ENCODE assay signal across 9 cellular contexts in genomic region chrX:151680805-151681204, GRCh38. TPM values are rescaled to one million over a fixed set of nuclear protein-coding genes. Genes with fewer than 3 reads are reported as not detected.
DNase-seq lines count a peak whose midpoint lies in the region; ATAC-seq and TF ChIP-seq lines count a peak whose summit lies in the region.
"Had no signal": no experiment of that assay in that cellular context is flagged by ENCODE, and none has a peak within 500 bp of the region (broad histone marks: within the 10 kb centered on the region; RNA-seq: fewer than 3 reads in every experiment).

No MANE protein-coding gene starts in this region.

- H3K27ac Mint-ChIP-seq in CD14-positive monocyte (no peak overlapping the region), immature natural killer cell (no peak overlapping the region)
- no peak overlapping the region for H3K27ac Mint-ChIP-seq in activated naive CD4-positive, alpha-beta T cell treated with anti-CD3 and anti-CD28 coated beads, Interleukin-2, amount 50 U/mL, for 72 hours

- ATAC-seq in GM18861 (IDR thresholded peaks at IDR 0.05; ENCODE audit: unreplicated experiment): peak; percentile 87
- ATAC-seq in HG03520 (IDR thresholded peaks at IDR 0.05; ENCODE audit: unreplicated experiment): peak; percentile 82
- peak; percentile 59 to 74 for ATAC-seq in activated naive CD4-positive, alpha-beta T cell treated with anti-CD3 and anti-CD28 coated beads, Interleukin-2, amount 50 U/mL, for 72 hours

- no peak for TF ChIP-seq POLR2A in suprapubic skin (IDR thresholded peaks at IDR 0.05)

- no peaks in the 10 kb centered on the region for H3K9me3 Mint-ChIP-seq in CD14-positive monocyte
- no peaks in the 10 kb centered on the region for H3K9me3 Mint-ChIP-seq in activated naive CD4-positive, alpha-beta T cell treated with anti-CD3 and anti-CD28 coated beads, Interleukin-2, amount 50 U/mL, for 72 hours
- H3K9me3 Mint-ChIP-seq in immature natural killer cell: peaks cover 0 to 2% (median 0%) of the 10 kb centered on the region in 6 donors

- H3K36me3 ChIP-seq in suprapubic skin: no peaks in the 10 kb centered on the region

- 48% methylated on average over 4 of the region's 4 CpGs for WGBS in suprapubic skin

- H3K27me3 Mint-ChIP-seq in CD14-positive monocyte (ENCODE audit: low read depth in 3 of 3): peaks cover 3 to 10% (median 5%) of the 10 kb centered on the region in 3 donors
- peaks cover 1 to 6% (median 2%) of the 10 kb centered on the region in 3 donors for H3K27me3 Mint-ChIP-seq in immature natural killer cell (ENCODE audit: low read depth in 3 of 3)

- no peak overlapping the region for H3K27ac ChIP-seq in suprapubic skin

- intact Hi-C loops in CD14-positive monocyte (cut with micrococcal nuclease): loop anchor here (5.0 kb wide), 1 partner anchor 529 kb away; no protein-coding TSS in a partner anchor

- no peaks in the 10 kb centered on the region for H3K27me3 ChIP-seq in suprapubic skin

- H3K4me1 Mint-ChIP-seq in CD14-positive monocyte: peaks cover 4% of the 10 kb centered on the region
- no peaks in the 10 kb centered on the region for H3K4me1 Mint-ChIP-seq in immature natural killer cell

- no peak overlapping the region for H3K4me3 ChIP-seq in suprapubic skin

- no peak overlapping the region for H3K4me3 Mint-ChIP-seq in CD14-positive monocyte
- H3K4me3 Mint-ChIP-seq in immature natural killer cell: no peak overlapping the region

- no peaks in the 10 kb centered on the region for H3K9me3 ChIP-seq in suprapubic skin

- peak; percentile 65 for TF ChIP-seq CTCF in CD14-positive monocyte (IDR thresholded peaks at IDR 0.05)
- TF ChIP-seq CTCF in suprapubic skin (IDR thresholded peaks at IDR 0.05): peak in 1 of 2 donors; percentile 45

- DNase-seq in CD14-positive monocyte (ENCODE audit: low spot score): no peak
- peak; percentile 67 for DNase-seq in SK-MEL-5 (ENCODE audit: low read depth, low spot score)
- DNase-seq in activated naive CD4-positive, alpha-beta T cell treated with anti-CD3 and anti-CD28 coated beads, Interleukin-2, amount 50 U/mL, for 72 hours (ENCODE audit: low spot score in 2 of 2): peak in 1 of 2 donors; percentile 62
- DNase-seq in immature natural killer cell: peak; percentile 28 to 36 (median 29)
- peak; percentile 20 to 46 for DNase-seq in stimulated activated CD4-positive, alpha-beta T cell treated with anti-CD3 and anti-CD28 coated beads, Interleukin-4, amount 100 ng/mL, for 4 hours
- DNase-seq in suprapubic skin (ENCODE audit: low spot score in 2 of 2): no peak

- H3K4me1 ChIP-seq in suprapubic skin: no peaks in the 10 kb centered on the region

- no peak for TF ChIP-seq EP300 in suprapubic skin (IDR thresholded peaks at IDR 0.05)

- H3K36me3 Mint-ChIP-seq in CD14-positive monocyte (no peaks in the 10 kb centered on the region), immature natural killer cell (no peaks in the 10 kb centered on the region)
- H3K36me3 Mint-ChIP-seq in activated naive CD4-positive, alpha-beta T cell treated with anti-CD3 and anti-CD28 coated beads, Interleukin-2, amount 50 U/mL, for 72 hours: no peaks in the 10 kb centered on the region

- in situ Hi-C loops in SK-MEL-5 (cut with HindIII; ENCODE audit: low pct_unique_long_range_greater_than_20kb, low sequenced_read_pairs): no loop called here

RNA-seq across cellular contexts. Expression of gene PRRG3, which starts 14.5 kb away (rescaled TPM):
- polyA plus RNA-seq in CD14-positive monocyte (not detected), immature natural killer cell (not detected)
- not detected in 2 replicates for total RNA-seq in SK-MEL-5 (2014; rRNA removed; shearing (Covaris generic))
- not detected in 2 replicates for polyA plus RNA-seq in SK-MEL-5 (2015; cell fraction: cytosol; rRNA removed)
- 0.07 TPM in 1 of 2 replicates, not detected in the other for polyA plus RNA-seq in SK-MEL-5 (2015; cell fraction: nucleus; rRNA removed)
- not detected for total RNA-seq in activated naive CD4-positive, alpha-beta T cell treated with anti-CD3 and anti-CD28 coated beads, Interleukin-2, amount 50 U/mL, for 72 hours
- total RNA-seq in suprapubic skin: 1 to 10 TPM in 2 of 4 donors, under 1 TPM in 2; 0.36 to 1.1 (median 1.0) TPM
- total RNA-seq: T-helper 1 cell treated with Interleukin-12 subunit alpha and Interleukin-12 subunit beta and Interleukin-4 antibody, amounts not matched to agents 30 ng/mL and 1 ng/mL, for 36 hours had no signal

RNA-seq across cellular contexts. Expression of gene FATE1, which starts 35.0 kb away (rescaled TPM):
- polyA plus RNA-seq in CD14-positive monocyte: not detected
- not detected in 2 replicates for total RNA-seq in SK-MEL-5 (2014; rRNA removed; shearing (Covaris generic))
- polyA plus RNA-seq in SK-MEL-5 (2015; cell fraction: cytosol; rRNA removed): not detected in 2 replicates
- not detected in 2 replicates for polyA plus RNA-seq in SK-MEL-5 (2015; cell fraction: nucleus; rRNA removed)
- not detected for total RNA-seq in activated naive CD4-positive, alpha-beta T cell treated with anti-CD3 and anti-CD28 coated beads, Interleukin-2, amount 50 U/mL, for 72 hours
- polyA plus RNA-seq in immature natural killer cell: not detected
- total RNA-seq in suprapubic skin: not detected
- total RNA-seq: T-helper 1 cell treated with Interleukin-12 subunit alpha and Interleukin-12 subunit beta and Interleukin-4 antibody, amounts not matched to agents 30 ng/mL and 1 ng/mL, for 36 hours had no signal

RNA-seq across cellular contexts. Expression of gene CNGA2, which starts 53.7 kb away (rescaled TPM):
- polyA plus RNA-seq in CD14-positive monocyte (not detected), immature natural killer cell (not detected)
- total RNA-seq in SK-MEL-5 (2014; rRNA removed; shearing (Covaris generic)): not detected in 2 replicates
- polyA plus RNA-seq in SK-MEL-5 (2015; cell fraction: cytosol; rRNA removed): not detected in 2 replicates
- polyA plus RNA-seq in SK-MEL-5 (2015; cell fraction: nucleus; rRNA removed): not detected in 2 replicates
- not detected for total RNA-seq in activated naive CD4-positive, alpha-beta T cell treated with anti-CD3 and anti-CD28 coated beads, Interleukin-2, amount 50 U/mL, for 72 hours
- total RNA-seq in suprapubic skin: not detected
- total RNA-seq: T-helper 1 cell treated with Interleukin-12 subunit alpha and Interleukin-12 subunit beta and Interleukin-4 antibody, amounts not matched to agents 30 ng/mL and 1 ng/mL, for 36 hours had no signal

Comparison
In these comparisons a context has a peak if more than half of its experiments do, and no peak if none do; other contexts are left out.
1. DNase-seq: peak in SK-MEL-5 (single experiment), immature natural killer cell (3 of 3) and stimulated activated CD4-positive, alpha-beta T cell treated with anti-CD3 and anti-CD28 coated beads, Interleukin-4, amount 100 ng/mL, for 4 hours (2 of 2); none in CD14-positive monocyte (single experiment) and suprapubic skin (0 of 2).
2. Peak in every context shown above with its lines, with median percentiles within 50 percentile points of each other: ATAC-seq.